Comparison of ENCODE assay signal across 26 cellular contexts in the genomic region with DNA sequence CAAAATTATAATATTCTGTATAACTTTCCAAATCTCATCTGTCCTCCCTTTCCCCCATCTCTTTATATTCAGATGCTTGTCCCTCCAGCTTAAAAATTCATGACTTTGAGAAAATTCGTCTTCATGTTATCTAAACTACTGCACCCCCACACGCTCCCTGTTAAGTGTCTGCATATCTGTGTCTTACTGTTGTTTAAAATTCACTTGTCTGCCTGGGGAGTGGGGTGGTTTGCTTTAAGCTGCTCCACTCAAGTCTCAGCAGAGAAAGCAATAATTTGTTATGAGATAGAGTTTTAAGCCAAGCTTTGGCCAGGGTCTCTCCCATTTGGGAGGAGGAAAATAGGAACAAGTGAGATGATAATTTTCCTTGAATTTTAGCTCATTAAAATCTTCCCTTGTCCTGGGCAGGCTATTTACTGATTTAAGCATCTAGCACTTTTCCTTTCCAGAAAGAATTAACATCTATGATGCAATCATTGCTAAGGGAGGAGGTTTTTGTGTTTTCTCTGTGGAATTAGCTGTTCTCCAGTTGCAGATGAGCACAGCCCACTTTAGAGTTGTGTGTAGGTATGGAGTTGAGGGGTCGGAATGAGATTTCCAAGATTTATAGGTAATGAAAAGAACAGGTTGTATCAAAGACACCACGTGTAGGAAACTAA. TPM values are rescaled to one million over a fixed set of nuclear protein-coding genes. Genes with fewer than 3 reads are reported as not detected.
DNase-seq lines count a peak whose midpoint lies in the region; ATAC-seq and TF ChIP-seq lines count a peak whose summit lies in the region.
"Had no signal": no experiment of that assay in that cellular context is flagged by ENCODE, and none has a peak within 500 bp of the region (broad histone marks: within the 10 kb centered on the region; RNA-seq: fewer than 3 reads in every experiment).

No MANE protein-coding gene starts in this region.

- peaks cover 8% of the 10 kb centered on the region for H3K4me1 ChIP-seq in cardiac muscle cell (ENCODE audit: low read depth)
- H3K4me1 ChIP-seq in uterus = no peaks in the 10 kb centered on the region
- no peaks in the 10 kb centered on the region for H3K4me1 ChIP-seq in BE2C
- H3K4me1 ChIP-seq: body of pancreas, Caco-2 had no signal

- H3K27ac ChIP-seq in cardiac muscle cell = peak overlapping the region; percentile 3
- H3K27ac ChIP-seq in uterus = peak overlapping the region; percentile 30 to 41
- H3K27ac ChIP-seq: BLaER1, body of pancreas had no signal

- H3K27me3 ChIP-seq in cardiac muscle cell (no peaks in the 10 kb centered on the region), uterus (no peaks in the 10 kb centered on the region), BE2C (no peaks in the 10 kb centered on the region)
- H3K27me3 ChIP-seq: BLaER1, body of pancreas, testis had no signal

- no peak for ATAC-seq in HG02759 (IDR thresholded peaks at IDR 0.05; ENCODE audit: unreplicated experiment)
- ATAC-seq: body of pancreas had no signal

- H3K9me3 ChIP-seq in cardiac muscle cell (ENCODE audit: low read depth) = no peaks in the 10 kb centered on the region
- no peaks in the 10 kb centered on the region for H3K9me3 ChIP-seq in uterus
- no peaks in the 10 kb centered on the region for H3K9me3 ChIP-seq in BE2C
- H3K9me3 ChIP-seq: BLaER1, body of pancreas, Caco-2, testis had no signal

- no peak for TF ChIP-seq CTCF in cardiac muscle cell (IDR thresholded peaks at IDR 0.05; ENCODE audit: low read depth, low read length)
- no peak for TF ChIP-seq CTCF in uterus (IDR thresholded peaks at IDR 0.05)
- TF ChIP-seq CTCF in BE2C (IDR thresholded peaks at IDR 0.05; ENCODE audit: low read depth, low read length) = no peak

- H3K36me3 ChIP-seq in cardiac muscle cell (peaks cover 6% of the 10 kb centered on the region), uterus (no peaks in the 10 kb centered on the region), BE2C (peaks cover 16% of the 10 kb centered on the region)

- DNase-seq in cardiac muscle cell (ENCODE audit: low read depth in 1 of 2, low spot score in 1 of 2) (peak in 1 of 2 donors; percentile 17), cardiac septum (ENCODE audit: low spot score) (no peak), fibroblast of gingiva (ENCODE audit: low read depth) (peak; percentile 12), iris pigment epithelial cell (ENCODE audit: low read depth) (peak; percentile 44), uterus (no peak), DMS153 (lab: John Stamatoyannopoulos, UW) (no peak), BE2C (no peak)
- DNase-seq: activated B cell treated with CpG ODN at 0.5 μM for 24 hours; activated CD4-positive, alpha-beta T cell treated with anti-CD3 and anti-CD28 coated beads, Interleukin-2, amount 50 U/mL, for 4 hours; activated naive CD8-positive, alpha-beta T cell treated with anti-CD3 and anti-CD28 coated beads for 36 hours; body of pancreas; Caco-2; effector CD8-positive, alpha-beta T cell; HCEC 1CT; mammary epithelial cell; NCI-H2029 treated with DMSO at 0.1 percent for 48 hours; NCI-H446; NCI-H82; occipital lobe; retina; SHP77; stimulated activated naive CD4-positive, alpha-beta T cell treated with Interleukin-2 at 50 U/mL for 16 hours; SW 1271; testis had no signal

- no peak overlapping the region for H3K4me3 ChIP-seq in cardiac muscle cell
- H3K4me3 ChIP-seq in uterus = no peak overlapping the region
- no peak overlapping the region for H3K4me3 ChIP-seq in BE2C (ENCODE audit: low read depth, low read length)
- H3K4me3 ChIP-seq: BLaER1, body of pancreas, testis had no signal

- TF ChIP-seq POLR2A in uterus (IDR thresholded peaks at IDR 0.05) = no peak

- intact Hi-C loops in cardiac septum (cut with DNase I) = no loop called here
- intact Hi-C loops in uterus (cut with DNase I; ENCODE audit: low total_unique reads) = no loop called here

RNA-seq across cellular contexts. Expression of gene MTHFD1L, which starts 36.8 kb away (rescaled TPM):
- total RNA-seq in cardiac muscle cell (18.0 and 18.2 TPM in 2 replicates), cardiac septum (5.3 TPM), uterus (10 to 100 TPM in 3 of 4 donors, 1 to 10 TPM in 1; 4.1 to 19.9 (median 16.6) TPM)
- polyA plus RNA-seq in cardiac muscle cell = 32.8 and 37.9 TPM in 2 replicates
- polyA plus RNA-seq in BE2C (2012; ENCODE audit: insufficient read depth, insufficient read length, low read depth) = 37.5 TPM

Comparison
In these comparisons a context has a peak if more than half of its experiments do, and no peak if none do; other contexts are left out.
1. DNase-seq: peak in fibroblast of gingiva (single experiment) and iris pigment epithelial cell (single experiment); none in cardiac septum (single experiment), uterus (0 of 2), DMS153 (single experiment) and BE2C (single experiment).